ENCODE assay signal across 10 cellular contexts in genomic region chr17:58233547-58233946, GRCh38. TPM values are rescaled to one million over a fixed set of nuclear protein-coding genes. Genes with fewer than 3 reads are reported as not detected.
DNase-seq lines count a peak whose midpoint lies in the region; ATAC-seq and TF ChIP-seq lines count a peak whose summit lies in the region.
"Had no signal": no experiment of that assay in that cellular context is flagged by ENCODE, and none has a peak within 500 bp of the region (broad histone marks: within the 10 kb centered on the region; RNA-seq: fewer than 3 reads in every experiment).

No MANE protein-coding gene starts in this region.

- peak overlapping the region; percentile 47 for H3K4me3 Mint-ChIP-seq in activated B cell treated with CpG ODN at 0.5 μM for 24 hours
- H3K4me3 Mint-ChIP-seq: natural killer cell treated with Interleukin-12 subunit alpha and Interleukin-12 subunit beta and Interleukin-15 and Interleukin-18, amount 100 ng/mL, for 72 hours had no signal

- peak overlapping the region; percentile 69 for H3K27ac Mint-ChIP-seq in activated B cell treated with CpG ODN at 0.5 μM for 24 hours
- H3K27ac Mint-ChIP-seq: natural killer cell treated with Interleukin-12 subunit alpha and Interleukin-12 subunit beta and Interleukin-15 and Interleukin-18, amount 100 ng/mL, for 72 hours had no signal

- in situ Hi-C loops in G401 (cut with HindIII; ENCODE audit: low sequenced_read_pairs): no loop called here

- peak; percentile 44 for ATAC-seq in HG03108 (IDR thresholded peaks at IDR 0.05; ENCODE audit: unreplicated experiment)
- peak; percentile 91 for ATAC-seq in activated B cell treated with CpG ODN at 0.5 μM for 24 hours (ENCODE audit: low read depth)

- no peaks in the 10 kb centered on the region for H3K36me3 Mint-ChIP-seq in activated B cell treated with CpG ODN at 0.5 μM for 24 hours (ENCODE audit: low read depth)
- H3K36me3 Mint-ChIP-seq: natural killer cell treated with Interleukin-12 subunit alpha and Interleukin-12 subunit beta and Interleukin-15 and Interleukin-18, amount 100 ng/mL, for 72 hours had no signal

- H3K4me3 ChIP-seq in GM12865 (ENCODE audit: low read depth, low read length): no peak overlapping the region
- H3K4me3 ChIP-seq: stomach had no signal

- CTCF ChIA-PET in activated B cell treated with CpG ODN at 0.5 μM for 24 hours (lab: Charles Lee): interaction anchor here (1.0 to 3.0 kb wide), 4 partner anchors 13 to 16 kb away, joined by 3 to 23 read pairs (median 6); partner anchors contain the start of gene MKS1

- DNase-seq in GM12865 (ENCODE audit: low read depth) (peak; percentile 58), GM20000 (ENCODE audit: low spot score) (peak; percentile 70), activated B cell treated with CpG ODN at 0.5 μM for 24 hours (no peak), DMS 273 treated with DMSO at 0.1 percent for 48 hours (lab: John Stamatoyannopoulos, UW) (no peak), mucosa of gallbladder (ENCODE audit: low spot score) (no peak), NCI-H1092 treated with DMSO at 0.1 percent for 48 hours (lab: John Stamatoyannopoulos, UW) (no peak), G401 (ENCODE audit: low spot score) (no peak)
- DNase-seq: stomach had no signal

- H3K27me3 Mint-ChIP-seq in activated B cell treated with CpG ODN at 0.5 μM for 24 hours: no peaks in the 10 kb centered on the region

- peaks cover 30% of the 10 kb centered on the region for H3K4me1 Mint-ChIP-seq in activated B cell treated with CpG ODN at 0.5 μM for 24 hours

- TF ChIP-seq CTCF in GM12865 (IDR thresholded peaks at IDR 0.05; ENCODE audit: insufficient read depth, low read depth, low read length, missing control alignments) (no peak), GM20000 (IDR thresholded peaks at IDR 0.05; ENCODE audit: extremely low read depth, missing control alignments) (no peak), activated B cell treated with CpG ODN at 0.5 μM for 24 hours (IDR thresholded peaks at IDR 0.05) (no peak)

- intact Hi-C loops in activated B cell treated with CpG ODN at 0.5 μM for 24 hours (cut with micrococcal nuclease): loop anchor here (1.0 kb wide), 2 partner anchors 14 to 16 kb away; partner anchors contain the start of gene MKS1

- POLR2A ChIA-PET in activated B cell treated with CpG ODN at 0.5 μM for 24 hours (lab: Charles Lee): interaction anchor here (1.3 to 1.7 kb wide), 6 partner anchors 14 to 398 kb away, joined by 3 to 19 read pairs (median 6); partner anchors contain the start of gene MKS1

- H3K9me3 Mint-ChIP-seq in activated B cell treated with CpG ODN at 0.5 μM for 24 hours: no peaks in the 10 kb centered on the region
- H3K9me3 Mint-ChIP-seq: natural killer cell treated with Interleukin-12 subunit alpha and Interleukin-12 subunit beta and Interleukin-15 and Interleukin-18, amount 100 ng/mL, for 72 hours had no signal

RNA-seq across cellular contexts. Expression of gene LPO, which starts 4.8 kb away (rescaled TPM):
- total RNA-seq in activated B cell treated with CpG ODN at 0.5 μM for 24 hours: not detected in 2 replicates
- total RNA-seq in mucosa of gallbladder: not detected
- not detected in 2 replicates for total RNA-seq in G401 (2014; rRNA removed; shearing (Covaris generic))
- total RNA-seq: natural killer cell treated with Interleukin-12 subunit alpha and Interleukin-12 subunit beta and Interleukin-15 and Interleukin-18, amount 100 ng/mL, for 72 hours; stomach had no signal

RNA-seq across cellular contexts. Expression of gene MKS1, which starts 14.5 kb away (rescaled TPM):
- total RNA-seq in activated B cell treated with CpG ODN at 0.5 μM for 24 hours (16.0 and 17.3 TPM in 2 replicates), mucosa of gallbladder (16.6 TPM)
- 15.3 and 17.8 TPM in 2 replicates for total RNA-seq in G401 (2014; rRNA removed; shearing (Covaris generic))

RNA-seq across cellular contexts. Expression of gene EPX, which starts 41.0 kb away (rescaled TPM):
- total RNA-seq in activated B cell treated with CpG ODN at 0.5 μM for 24 hours (not detected in 2 replicates), mucosa of gallbladder (not detected)
- not detected in 2 replicates for total RNA-seq in G401 (2014; rRNA removed; shearing (Covaris generic))
- total RNA-seq: natural killer cell treated with Interleukin-12 subunit alpha and Interleukin-12 subunit beta and Interleukin-15 and Interleukin-18, amount 100 ng/mL, for 72 hours had no signal

RNA-seq across cellular contexts. Expression of gene MPO, which starts 47.2 kb away (rescaled TPM):
- total RNA-seq in activated B cell treated with CpG ODN at 0.5 μM for 24 hours (not detected in 2 replicates), mucosa of gallbladder (0.06 TPM)
- total RNA-seq in G401 (2014; rRNA removed; shearing (Covaris generic)): not detected in 2 replicates
- total RNA-seq: natural killer cell treated with Interleukin-12 subunit alpha and Interleukin-12 subunit beta and Interleukin-15 and Interleukin-18, amount 100 ng/mL, for 72 hours had no signal

Comparison
In these comparisons a context has a peak if more than half of its experiments do, and no peak if none do; other contexts are left out.
1. DNase-seq: peak in GM12865 (single experiment) and GM20000 (single experiment); none in activated B cell treated with CpG ODN at 0.5 μM for 24 hours (single experiment), DMS 273 treated with DMSO at 0.1 percent for 48 hours (single experiment), mucosa of gallbladder (single experiment), NCI-H1092 treated with DMSO at 0.1 percent for 48 hours (single experiment) and G401 (single experiment).